11 cellular contexts compared by ENCODE assay signal in the genomic region with DNA sequence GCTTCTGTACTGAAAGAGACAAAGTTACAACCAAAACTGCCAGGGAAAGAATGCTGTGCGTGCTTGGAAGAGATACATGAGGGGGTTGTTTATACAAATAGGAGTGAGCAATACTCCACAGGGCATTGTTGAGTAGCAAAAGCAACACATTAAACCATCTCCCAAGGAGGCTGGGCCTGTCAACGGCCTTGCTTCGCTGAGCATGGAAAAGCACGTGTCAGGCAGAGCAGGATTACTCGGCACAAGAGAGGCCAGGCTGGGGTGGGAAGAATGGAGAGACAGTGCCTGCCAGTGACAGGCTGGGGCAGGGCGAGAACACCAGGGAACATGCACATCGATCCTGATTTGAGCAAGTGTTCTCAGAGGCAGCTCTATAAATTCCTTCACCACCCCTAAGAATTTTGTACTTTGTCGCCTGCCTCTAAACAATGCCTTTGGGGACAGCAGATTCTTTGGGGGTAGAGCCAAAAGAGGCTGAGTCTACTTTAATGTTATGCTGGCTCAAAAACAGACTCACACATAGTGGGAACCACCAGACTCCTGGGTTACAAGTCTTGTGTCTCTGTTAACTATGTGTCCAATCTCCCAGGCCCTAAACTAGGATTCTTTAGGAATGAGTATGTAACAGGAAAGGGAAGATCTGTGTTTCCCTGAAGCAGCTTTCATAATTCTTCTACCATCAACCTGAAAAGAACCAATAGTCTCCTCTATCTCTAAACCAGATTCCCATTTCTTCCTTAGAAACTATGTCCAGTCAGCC.
DNase-seq lines count a peak whose midpoint lies in the region; ATAC-seq lines count a peak whose summit lies in the region.
"Had no signal": no experiment of that assay in that cellular context is flagged by ENCODE, and none has a peak within 500 bp of the region (broad histone marks: within the 10 kb centered on the region; RNA-seq: fewer than 3 reads in every experiment).

No MANE protein-coding gene starts in this region.

- peak; percentile 4 for DNase-seq in A172 (ENCODE audit: low spot score)
- DNase-seq in GOT3 (lab: John Stamatoyannopoulos, UW): peak; percentile 31
- peak; percentile 53 for DNase-seq in brain pericyte (ENCODE audit: low read depth, low spot score)
- DNase-seq in kidney glomerular epithelial cell (lab: John Stamatoyannopoulos, UW): peak; percentile 99
- DNase-seq in MV-4-11 (lab: John Stamatoyannopoulos, UW): no peak
- DNase-seq in NCI-H774 (lab: John Stamatoyannopoulos, UW): no peak
- DNase-seq: activated CD4-positive, alpha-beta memory T cell treated with anti-CD3 and anti-CD28 coated beads for 36 hours; activated naive CD8-positive, alpha-beta T cell treated with anti-CD3 and anti-CD28 coated beads, Interleukin-2, amount 10 ng/mL, durations not matched to agents 7 days and 5 days; KBM-7 had no signal

- ATAC-seq in HG02938 (IDR thresholded peaks at IDR 0.05; ENCODE audit: unreplicated experiment) (no peak), HG02885 (IDR thresholded peaks at IDR 0.05; ENCODE audit: poor library complexity, unreplicated experiment) (no peak)

Comparison
In these comparisons a context has a peak if more than half of its experiments do, and no peak if none do; other contexts are left out.
1. DNase-seq: peak in A172 (single experiment), GOT3 (single experiment), brain pericyte (single experiment) and kidney glomerular epithelial cell (single experiment); none in MV-4-11 (single experiment) and NCI-H774 (single experiment).